1 cellular context compared by ENCODE assay signal in the genomic region with DNA sequence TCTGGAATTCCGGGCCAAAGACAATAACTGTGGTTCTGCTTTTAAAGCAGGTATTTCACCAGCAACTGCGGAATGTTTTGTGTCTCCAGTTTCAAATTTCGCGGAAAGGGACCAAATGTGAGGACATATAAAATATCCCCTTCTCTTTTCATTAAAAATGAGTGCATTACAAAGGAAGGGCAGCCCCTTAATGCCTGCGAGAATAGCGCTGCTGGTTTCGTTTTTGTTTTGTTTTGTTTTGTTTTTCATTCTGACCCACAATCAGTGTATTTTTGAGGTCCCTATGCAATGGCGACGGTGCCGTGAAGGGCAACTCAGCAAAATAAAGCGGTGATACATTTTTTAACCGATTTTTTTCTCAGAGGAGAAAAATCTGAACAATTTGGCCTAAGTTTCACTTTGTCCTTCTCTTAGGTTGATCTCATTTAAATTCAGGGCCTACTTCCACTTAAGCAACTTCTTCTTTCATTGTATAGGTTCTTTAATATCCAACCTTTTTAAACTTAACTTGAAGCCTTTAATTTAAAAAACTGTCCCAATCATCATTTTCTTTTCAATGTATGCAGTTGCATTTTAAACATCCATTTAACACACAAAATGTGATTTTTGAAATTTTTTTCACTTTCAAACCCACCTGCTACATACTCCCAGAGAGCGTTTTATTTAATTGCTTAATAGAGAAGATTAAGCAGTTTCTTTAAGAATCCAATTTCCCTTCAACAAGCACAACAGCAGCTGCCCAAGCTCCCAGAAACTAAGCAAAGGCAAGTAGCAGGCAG.
TF ChIP-seq lines count a peak whose summit lies in the region.

No MANE protein-coding gene starts in this region.

TF ChIP-seq in GM12878, 131 proteins besides CTCF, POLR2A, EP300 and RAD21 (continued from another document and continues in another):
- TF ChIP-seq, protein P1, sequence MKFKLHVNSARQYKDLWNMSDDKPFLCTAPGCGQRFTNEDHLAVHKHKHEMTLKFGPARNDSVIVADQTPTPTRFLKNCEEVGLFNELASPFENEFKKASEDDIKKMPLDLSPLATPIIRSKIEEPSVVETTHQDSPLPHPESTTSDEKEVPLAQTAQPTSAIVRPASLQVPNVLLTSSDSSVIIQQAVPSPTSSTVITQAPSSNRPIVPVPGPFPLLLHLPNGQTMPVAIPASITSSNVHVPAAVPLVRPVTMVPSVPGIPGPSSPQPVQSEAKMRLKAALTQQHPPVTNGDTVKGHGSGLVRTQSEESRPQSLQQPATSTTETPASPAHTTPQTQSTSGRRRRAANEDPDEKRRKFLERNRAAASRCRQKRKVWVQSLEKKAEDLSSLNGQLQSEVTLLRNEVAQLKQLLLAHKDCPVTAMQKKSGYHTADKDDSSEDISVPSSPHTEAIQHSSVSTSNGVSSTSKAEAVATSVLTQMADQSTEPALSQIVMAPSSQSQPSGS (IDR thresholded peaks at IDR 0.05; ENCODE audit: low read length), result peak; percentile 72
- TF ChIP-seq, protein P2, sequence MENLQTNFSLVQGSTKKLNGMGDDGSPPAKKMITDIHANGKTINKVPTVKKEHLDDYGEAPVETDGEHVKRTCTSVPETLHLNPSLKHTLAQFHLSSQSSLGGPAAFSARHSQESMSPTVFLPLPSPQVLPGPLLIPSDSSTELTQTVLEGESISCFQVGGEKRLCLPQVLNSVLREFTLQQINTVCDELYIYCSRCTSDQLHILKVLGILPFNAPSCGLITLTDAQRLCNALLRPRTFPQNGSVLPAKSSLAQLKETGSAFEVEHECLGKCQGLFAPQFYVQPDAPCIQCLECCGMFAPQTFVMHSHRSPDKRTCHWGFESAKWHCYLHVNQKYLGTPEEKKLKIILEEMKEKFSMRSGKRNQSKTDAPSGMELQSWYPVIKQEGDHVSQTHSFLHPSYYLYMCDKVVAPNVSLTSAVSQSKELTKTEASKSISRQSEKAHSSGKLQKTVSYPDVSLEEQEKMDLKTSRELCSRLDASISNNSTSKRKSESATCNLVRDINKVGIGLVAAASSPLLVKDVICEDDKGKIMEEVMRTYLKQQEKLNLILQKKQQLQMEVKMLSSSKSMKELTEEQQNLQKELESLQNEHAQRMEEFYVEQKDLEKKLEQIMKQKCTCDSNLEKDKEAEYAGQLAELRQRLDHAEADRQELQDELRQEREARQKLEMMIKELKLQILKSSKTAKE (IDR thresholded peaks at IDR 0.05; ENCODE audit: low read depth, poor library complexity, severe bottlenecking), result peak; percentile 94
- TF ChIP-seq MTA3 (IDR thresholded peaks at IDR 0.05; ENCODE audit: borderline replicate concordance, low read length) (peak; percentile 24; the same call in 1 of the 2 replicates), IRF4 (IDR thresholded peaks at IDR 0.05; ENCODE audit: low read depth, low read length) (0 out of 2 replicates have a peak, but pooled peaks have one; percentile 61), ASH2L (IDR thresholded peaks at IDR 0.05; ENCODE audit: borderline replicate concordance, low read depth) (0 out of 2 replicates have a peak, but pooled peaks have one; percentile 51), TARDBP (IDR thresholded peaks at IDR 0.05; ENCODE audit: borderline replicate concordance) (no peak), JUND (IDR thresholded peaks at IDR 0.05; ENCODE audit: low read depth, low read length) (no peak), ZNF384 (IDR thresholded peaks at IDR 0.05; ENCODE audit: borderline replicate concordance, low read depth, low read length) (0 out of 2 replicates have a peak, but pooled peaks have one; percentile 16), NBN (IDR thresholded peaks at IDR 0.05) (peak; percentile 38; the same call in 1 of the 2 replicates), PAX8 (IDR thresholded peaks at IDR 0.05) (0 out of 2 replicates have a peak, but pooled peaks have one; percentile 69), JUNB (IDR thresholded peaks at IDR 0.05) (peak; percentile 60), SPI1 (IDR thresholded peaks at IDR 0.05; ENCODE audit: borderline replicate concordance, insufficient read depth, low read depth, low read length) (0 out of 2 replicates have a peak, but pooled peaks have one; percentile 16), TCF7 (IDR thresholded peaks at IDR 0.05; ENCODE audit: borderline replicate concordance) (no peak), FOXM1 (IDR thresholded peaks at IDR 0.05; ENCODE audit: low read depth, low read length) (peak; percentile 87), GABPA (IDR thresholded peaks at IDR 0.05; ENCODE audit: low read depth) (peak; percentile 49; the same call in 1 of the 2 replicates), HCFC1 (IDR thresholded peaks at IDR 0.05; ENCODE audit: low read length) (no peak), KLF5 (IDR thresholded peaks at IDR 0.05; ENCODE audit: partially characterized antibody) (peak; percentile 16), IKZF2 (IDR thresholded peaks at IDR 0.05) (peak; percentile 85 to 87), ATF7 (IDR thresholded peaks at IDR 0.05; ENCODE audit: low read depth) (peak; percentile 81), RBBP5 (conservative IDR thresholded peaks at IDR 0.05) (peak; percentile 89; the same call in 1 of the 2 replicates), CBFB (IDR thresholded peaks at IDR 0.05; ENCODE audit: low read depth) (no peak), MTA2 (IDR thresholded peaks at IDR 0.05; ENCODE audit: low read depth) (peak; percentile 73), CREM (IDR thresholded peaks at IDR 0.05; ENCODE audit: low read depth) (peak; percentile 3; the same call in 1 of the 2 replicates), MYB (IDR thresholded peaks at IDR 0.05; ENCODE audit: borderline replicate concordance, low read depth, low read length) (no peak), SMAD1 (IDR thresholded peaks at IDR 0.05; ENCODE audit: low read depth, partially characterized antibody) (peak; percentile 35), SUZ12 (IDR thresholded peaks at IDR 0.05; ENCODE audit: unreplicated experiment) (no peak), NFIC (IDR thresholded peaks at IDR 0.05; ENCODE audit: low read depth, low read length) (peak; percentile 84), CBX5 (IDR thresholded peaks at IDR 0.05; ENCODE audit: low read depth) (no peak; the same call in 1 of the 2 replicates), ZBED1 (IDR thresholded peaks at IDR 0.05; ENCODE audit: borderline replicate concordance) (0 out of 2 replicates have a peak, but pooled peaks have one; percentile 27)
- TF ChIP-seq, protein P3, sequence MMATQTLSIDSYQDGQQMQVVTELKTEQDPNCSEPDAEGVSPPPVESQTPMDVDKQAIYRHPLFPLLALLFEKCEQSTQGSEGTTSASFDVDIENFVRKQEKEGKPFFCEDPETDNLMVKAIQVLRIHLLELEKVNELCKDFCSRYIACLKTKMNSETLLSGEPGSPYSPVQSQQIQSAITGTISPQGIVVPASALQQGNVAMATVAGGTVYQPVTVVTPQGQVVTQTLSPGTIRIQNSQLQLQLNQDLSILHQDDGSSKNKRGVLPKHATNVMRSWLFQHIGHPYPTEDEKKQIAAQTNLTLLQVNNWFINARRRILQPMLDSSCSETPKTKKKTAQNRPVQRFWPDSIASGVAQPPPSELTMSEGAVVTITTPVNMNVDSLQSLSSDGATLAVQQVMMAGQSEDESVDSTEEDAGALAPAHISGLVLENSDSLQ (IDR thresholded peaks at IDR 0.05), result no peak
- TF ChIP-seq, protein P4, sequence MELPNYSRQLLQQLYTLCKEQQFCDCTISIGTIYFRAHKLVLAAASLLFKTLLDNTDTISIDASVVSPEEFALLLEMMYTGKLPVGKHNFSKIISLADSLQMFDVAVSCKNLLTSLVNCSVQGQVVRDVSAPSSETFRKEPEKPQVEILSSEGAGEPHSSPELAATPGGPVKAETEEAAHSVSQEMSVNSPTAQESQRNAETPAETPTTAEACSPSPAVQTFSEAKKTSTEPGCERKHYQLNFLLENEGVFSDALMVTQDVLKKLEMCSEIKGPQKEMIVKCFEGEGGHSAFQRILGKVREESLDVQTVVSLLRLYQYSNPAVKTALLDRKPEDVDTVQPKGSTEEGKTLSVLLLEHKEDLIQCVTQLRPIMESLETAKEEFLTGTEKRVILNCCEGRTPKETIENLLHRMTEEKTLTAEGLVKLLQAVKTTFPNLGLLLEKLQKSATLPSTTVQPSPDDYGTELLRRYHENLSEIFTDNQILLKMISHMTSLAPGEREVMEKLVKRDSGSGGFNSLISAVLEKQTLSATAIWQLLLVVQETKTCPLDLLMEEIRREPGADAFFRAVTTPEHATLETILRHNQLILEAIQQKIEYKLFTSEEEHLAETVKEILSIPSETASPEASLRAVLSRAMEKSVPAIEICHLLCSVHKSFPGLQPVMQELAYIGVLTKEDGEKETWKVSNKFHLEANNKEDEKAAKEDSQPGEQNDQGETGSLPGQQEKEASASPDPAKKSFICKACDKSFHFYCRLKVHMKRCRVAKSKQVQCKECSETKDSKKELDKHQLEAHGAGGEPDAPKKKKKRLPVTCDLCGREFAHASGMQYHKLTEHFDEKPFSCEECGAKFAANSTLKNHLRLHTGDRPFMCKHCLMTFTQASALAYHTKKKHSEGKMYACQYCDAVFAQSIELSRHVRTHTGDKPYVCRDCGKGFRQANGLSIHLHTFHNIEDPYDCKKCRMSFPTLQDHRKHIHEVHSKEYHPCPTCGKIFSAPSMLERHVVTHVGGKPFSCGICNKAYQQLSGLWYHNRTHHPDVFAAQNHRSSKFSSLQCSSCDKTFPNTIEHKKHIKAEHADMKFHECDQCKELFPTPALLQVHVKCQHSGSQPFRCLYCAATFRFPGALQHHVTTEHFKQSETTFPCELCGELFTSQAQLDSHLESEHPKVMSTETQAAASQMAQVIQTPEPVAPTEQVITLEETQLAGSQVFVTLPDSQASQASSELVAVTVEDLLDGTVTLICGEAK (IDR thresholded peaks at IDR 0.05; ENCODE audit: borderline replicate concordance), result peak; percentile 24; the same call in 1 of the 2 replicates
- TF ChIP-seq, protein P5, sequence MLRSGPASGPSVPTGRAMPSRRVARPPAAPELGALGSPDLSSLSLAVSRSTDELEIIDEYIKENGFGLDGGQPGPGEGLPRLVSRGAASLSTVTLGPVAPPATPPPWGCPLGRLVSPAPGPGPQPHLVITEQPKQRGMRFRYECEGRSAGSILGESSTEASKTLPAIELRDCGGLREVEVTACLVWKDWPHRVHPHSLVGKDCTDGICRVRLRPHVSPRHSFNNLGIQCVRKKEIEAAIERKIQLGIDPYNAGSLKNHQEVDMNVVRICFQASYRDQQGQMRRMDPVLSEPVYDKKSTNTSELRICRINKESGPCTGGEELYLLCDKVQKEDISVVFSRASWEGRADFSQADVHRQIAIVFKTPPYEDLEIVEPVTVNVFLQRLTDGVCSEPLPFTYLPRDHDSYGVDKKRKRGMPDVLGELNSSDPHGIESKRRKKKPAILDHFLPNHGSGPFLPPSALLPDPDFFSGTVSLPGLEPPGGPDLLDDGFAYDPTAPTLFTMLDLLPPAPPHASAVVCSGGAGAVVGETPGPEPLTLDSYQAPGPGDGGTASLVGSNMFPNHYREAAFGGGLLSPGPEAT (IDR thresholded peaks at IDR 0.05; ENCODE audit: low read depth), result peak; percentile 93
- TF ChIP-seq, protein P6, sequence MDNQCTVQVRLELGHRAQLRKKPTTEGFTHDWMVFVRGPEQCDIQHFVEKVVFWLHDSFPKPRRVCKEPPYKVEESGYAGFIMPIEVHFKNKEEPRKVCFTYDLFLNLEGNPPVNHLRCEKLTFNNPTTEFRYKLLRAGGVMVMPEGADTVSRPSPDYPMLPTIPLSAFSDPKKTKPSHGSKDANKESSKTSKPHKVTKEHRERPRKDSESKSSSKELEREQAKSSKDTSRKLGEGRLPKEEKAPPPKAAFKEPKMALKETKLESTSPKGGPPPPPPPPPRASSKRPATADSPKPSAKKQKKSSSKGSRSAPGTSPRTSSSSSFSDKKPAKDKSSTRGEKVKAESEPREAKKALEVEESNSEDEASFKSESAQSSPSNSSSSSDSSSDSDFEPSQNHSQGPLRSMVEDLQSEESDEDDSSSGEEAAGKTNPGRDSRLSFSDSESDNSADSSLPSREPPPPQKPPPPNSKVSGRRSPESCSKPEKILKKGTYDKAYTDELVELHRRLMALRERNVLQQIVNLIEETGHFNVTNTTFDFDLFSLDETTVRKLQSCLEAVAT (IDR thresholded peaks at IDR 0.05), result peak; percentile 29; the same call in 1 of the 2 replicates
- TF ChIP-seq, protein P7, sequence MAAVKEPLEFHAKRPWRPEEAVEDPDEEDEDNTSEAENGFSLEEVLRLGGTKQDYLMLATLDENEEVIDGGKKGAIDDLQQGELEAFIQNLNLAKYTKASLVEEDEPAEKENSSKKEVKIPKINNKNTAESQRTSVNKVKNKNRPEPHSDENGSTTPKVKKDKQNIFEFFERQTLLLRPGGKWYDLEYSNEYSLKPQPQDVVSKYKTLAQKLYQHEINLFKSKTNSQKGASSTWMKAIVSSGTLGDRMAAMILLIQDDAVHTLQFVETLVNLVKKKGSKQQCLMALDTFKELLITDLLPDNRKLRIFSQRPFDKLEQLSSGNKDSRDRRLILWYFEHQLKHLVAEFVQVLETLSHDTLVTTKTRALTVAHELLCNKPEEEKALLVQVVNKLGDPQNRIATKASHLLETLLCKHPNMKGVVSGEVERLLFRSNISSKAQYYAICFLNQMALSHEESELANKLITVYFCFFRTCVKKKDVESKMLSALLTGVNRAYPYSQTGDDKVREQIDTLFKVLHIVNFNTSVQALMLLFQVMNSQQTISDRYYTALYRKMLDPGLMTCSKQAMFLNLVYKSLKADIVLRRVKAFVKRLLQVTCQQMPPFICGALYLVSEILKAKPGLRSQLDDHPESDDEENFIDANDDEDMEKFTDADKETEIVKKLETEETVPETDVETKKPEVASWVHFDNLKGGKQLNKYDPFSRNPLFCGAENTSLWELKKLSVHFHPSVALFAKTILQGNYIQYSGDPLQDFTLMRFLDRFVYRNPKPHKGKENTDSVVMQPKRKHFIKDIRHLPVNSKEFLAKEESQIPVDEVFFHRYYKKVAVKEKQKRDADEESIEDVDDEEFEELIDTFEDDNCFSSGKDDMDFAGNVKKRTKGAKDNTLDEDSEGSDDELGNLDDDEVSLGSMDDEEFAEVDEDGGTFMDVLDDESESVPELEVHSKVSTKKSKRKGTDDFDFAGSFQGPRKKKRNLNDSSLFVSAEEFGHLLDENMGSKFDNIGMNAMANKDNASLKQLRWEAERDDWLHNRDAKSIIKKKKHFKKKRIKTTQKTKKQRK (IDR thresholded peaks at IDR 0.05; ENCODE audit: low read depth, low read length), result no peak
- TF ChIP-seq, protein P8, sequence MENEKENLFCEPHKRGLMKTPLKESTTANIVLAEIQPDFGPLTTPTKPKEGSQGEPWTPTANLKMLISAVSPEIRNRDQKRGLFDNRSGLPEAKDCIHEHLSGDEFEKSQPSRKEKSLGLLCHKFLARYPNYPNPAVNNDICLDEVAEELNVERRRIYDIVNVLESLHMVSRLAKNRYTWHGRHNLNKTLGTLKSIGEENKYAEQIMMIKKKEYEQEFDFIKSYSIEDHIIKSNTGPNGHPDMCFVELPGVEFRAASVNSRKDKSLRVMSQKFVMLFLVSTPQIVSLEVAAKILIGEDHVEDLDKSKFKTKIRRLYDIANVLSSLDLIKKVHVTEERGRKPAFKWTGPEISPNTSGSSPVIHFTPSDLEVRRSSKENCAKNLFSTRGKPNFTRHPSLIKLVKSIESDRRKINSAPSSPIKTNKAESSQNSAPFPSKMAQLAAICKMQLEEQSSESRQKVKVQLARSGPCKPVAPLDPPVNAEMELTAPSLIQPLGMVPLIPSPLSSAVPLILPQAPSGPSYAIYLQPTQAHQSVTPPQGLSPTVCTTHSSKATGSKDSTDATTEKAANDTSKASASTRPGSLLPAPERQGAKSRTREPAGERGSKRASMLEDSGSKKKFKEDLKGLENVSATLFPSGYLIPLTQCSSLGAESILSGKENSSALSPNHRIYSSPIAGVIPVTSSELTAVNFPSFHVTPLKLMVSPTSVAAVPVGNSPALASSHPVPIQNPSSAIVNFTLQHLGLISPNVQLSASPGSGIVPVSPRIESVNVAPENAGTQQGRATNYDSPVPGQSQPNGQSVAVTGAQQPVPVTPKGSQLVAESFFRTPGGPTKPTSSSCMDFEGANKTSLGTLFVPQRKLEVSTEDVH (IDR thresholded peaks at IDR 0.05; ENCODE audit: low read depth, partially characterized antibody), result peak; percentile 65
